Comparison of ENCODE assay signal across 7 cellular contexts in genomic region chr6:31680841-31681671, GRCh38. TPM values are rescaled to one million over a fixed set of nuclear protein-coding genes. Genes with fewer than 3 reads are reported as not detected.
DNase-seq lines count a peak whose midpoint lies in the region; ATAC-seq, FAIRE-seq and TF ChIP-seq lines count a peak whose summit lies in the region.

Gene LY6G5C, minus strand, starts transcription at chr6:31681067. Its CDS starts 694 bp downstream, at chr6:31680373.

- peak; percentile 29 for FAIRE-seq in astrocyte (lab: Jason Lieb, UNC)

- peaks cover 12% of the 10 kb centered on the region for H3K27me3 Mint-ChIP-seq in astrocyte (ENCODE audit: low read depth, unreplicated experiment)

- no peaks in the 10 kb centered on the region for H3K79me2 ChIP-seq in astrocyte (ENCODE audit: insufficient read depth, low read length)

- TF ChIP-seq POLR2A in GM15510 (IDR thresholded peaks at IDR 0.05; ENCODE audit: borderline replicate concordance, extremely low read depth, insufficient read length), result peak; percentile 38

- peak within 1 kb of the TSS; percentile 68 for H2AFZ ChIP-seq in astrocyte (ENCODE audit: low read depth, low read length)

- H3K4me2 ChIP-seq in astrocyte (ENCODE audit: low read length), result peak within 1 kb of the TSS; percentile 96

- peaks cover 3% of the 10 kb centered on the region for H3K36me3 ChIP-seq in astrocyte (ENCODE audit: insufficient read depth, low read length)

- DNase-seq in NCI-H1417 treated with DMSO at 0.1 percent for 48 hours (lab: John Stamatoyannopoulos, UW) (peak; percentile 52), T-helper 1 cell (peak; percentile 22 to 79 (median 49)), astrocyte (ENCODE audit: low read depth) (peak; percentile 77), left ventricle myocardium superior (peak; percentile 84), pons (ENCODE audit: low spot score) (peak; percentile 78)

- H3K9ac ChIP-seq in astrocyte (ENCODE audit: low read length), result peak within 1 kb of the TSS; percentile 76

- no peaks in the 10 kb centered on the region for H3K9me3 Mint-ChIP-seq in astrocyte (ENCODE audit: unreplicated experiment)

- peaks cover 7% of the 10 kb centered on the region for H3K4me1 Mint-ChIP-seq in astrocyte (ENCODE audit: low read depth, unreplicated experiment)

- intact Hi-C loops in left ventricle myocardium superior (cut with micrococcal nuclease), result no loop called here

- peaks cover 17% of the 10 kb centered on the region for H3K36me3 Mint-ChIP-seq in astrocyte (ENCODE audit: low read depth, unreplicated experiment)

- H3K4me1 ChIP-seq in astrocyte (ENCODE audit: insufficient read depth, low read length), result peaks cover 11% of the 10 kb centered on the region

- H3K4me3 ChIP-seq in astrocyte (ENCODE audit: insufficient read depth, low read depth, low read length), result peak within 1 kb of the TSS; percentile 63

- H4K20me1 ChIP-seq in astrocyte (ENCODE audit: insufficient read depth, low read length), result no peaks in the 10 kb centered on the region

- TF ChIP-seq CTCF in astrocyte (IDR thresholded peaks at IDR 0.05; ENCODE audit: insufficient read depth, low read depth, low read length), result peak; percentile 57

- ATAC-seq in left ventricle myocardium superior (peak; percentile 93), HG03342 (IDR thresholded peaks at IDR 0.05; ENCODE audit: unreplicated experiment) (no peak)

- H3K27me3 ChIP-seq in astrocyte (ENCODE audit: insufficient read depth, low read length), result no peaks in the 10 kb centered on the region

- H3K27ac ChIP-seq in astrocyte (ENCODE audit: low read depth, low read length), result peak within 1 kb of the TSS; percentile 39

- no peak within 1 kb of the TSS for H3K27ac Mint-ChIP-seq in astrocyte (ENCODE audit: unreplicated experiment)

- peak within 1 kb of the TSS; percentile 51 for H3K4me3 Mint-ChIP-seq in astrocyte (ENCODE audit: unreplicated experiment)

- no peaks in the 10 kb centered on the region for H3K9me3 ChIP-seq in astrocyte (ENCODE audit: insufficient read depth, low read depth, low read length)

RNA-seq across cellular contexts. Expression of gene LY6G5C, which starts in this region (rescaled TPM):
- total RNA-seq in astrocyte (2.9 and 3.9 TPM in 2 replicates), left ventricle myocardium superior (1.8 TPM)
